2 cellular contexts compared by ENCODE assay signal in genomic region chr2:3656762-3657691, GRCh38.
TF ChIP-seq lines count a peak whose summit lies in the region.

No MANE protein-coding gene starts in this region.

TF ChIP-seq in IMR-90, 13 proteins besides CTCF, POLR2A, EP300 and RAD21:
- TF ChIP-seq MAFK (IDR thresholded peaks at IDR 0.05; ENCODE audit: low read depth, low read length): no peak
- no peak for TF ChIP-seq RCOR1 (IDR thresholded peaks at IDR 0.05; ENCODE audit: insufficient replicate concordance, low read length)
- TF ChIP-seq ELK1 (IDR thresholded peaks at IDR 0.05; ENCODE audit: borderline replicate concordance, low read depth, low read length): no peak
- TF ChIP-seq MXI1 (IDR thresholded peaks at IDR 0.05; ENCODE audit: borderline replicate concordance, low read depth, low read length): no peak
- TF ChIP-seq MAZ (IDR thresholded peaks at IDR 0.05; ENCODE audit: borderline replicate concordance, low read depth, low read length): no peak
- no peak for TF ChIP-seq RFX5 (IDR thresholded peaks at IDR 0.05; ENCODE audit: low read depth, low read length)
- TF ChIP-seq BHLHE40 (IDR thresholded peaks at IDR 0.05; ENCODE audit: low read depth, low read length): no peak
- no peak for TF ChIP-seq NFE2L2 (IDR thresholded peaks at IDR 0.05; ENCODE audit: low read depth, low read length)
- TF ChIP-seq FOS (IDR thresholded peaks at IDR 0.05; ENCODE audit: low read depth, low read length): no peak
- no peak for TF ChIP-seq CHD1 (IDR thresholded peaks at IDR 0.05; ENCODE audit: low read depth, low read length)
- TF ChIP-seq SMC3 (IDR thresholded peaks at IDR 0.05; ENCODE audit: low read depth, low read length): no peak
- no peak for TF ChIP-seq USF2 (IDR thresholded peaks at IDR 0.05; ENCODE audit: low read depth, low read length)
TF ChIP-seq in IMR-90: peak in this region for 0.

TF ChIP-seq in K562, 482 proteins besides CTCF, POLR2A, EP300 and RAD21:
- TF ChIP-seq NFXL1 (CRISPR knock-in tag; IDR thresholded peaks at IDR 0.05): no peak
- TF ChIP-seq GABPA (tag; conservative IDR thresholded peaks at IDR 0.05; ENCODE audit: low read depth): no peak
- no peak for TF ChIP-seq NCOA1 (IDR thresholded peaks at IDR 0.05; ENCODE audit: low read depth)
- TF ChIP-seq KDM1A (IDR thresholded peaks at IDR 0.05): peak in 1 of 2 experiments; percentile 65; a peak in 1 of 4 replicates
- peak; percentile 36 for TF ChIP-seq HMGN3 (IDR thresholded peaks at IDR 0.05; ENCODE audit: borderline replicate concordance, extremely low read depth, insufficient read length, low read depth, low read length)
- peak; percentile 33; the same call in 1 of the 2 replicates for TF ChIP-seq CREB3L1 (IDR thresholded peaks at IDR 0.05; ENCODE audit: borderline replicate concordance, low read depth)
- TF ChIP-seq HDAC1 (IDR thresholded peaks at IDR 0.05): 0 out of 4 replicates have a peak, but pooled peaks of 1 of the 2 experiments have one; percentile 30
- TF ChIP-seq MTA2 (IDR thresholded peaks at IDR 0.05; ENCODE audit: low read depth): peak; percentile 30; the same call in 1 of the 2 replicates
- TF ChIP-seq ID3 (CRISPR knock-in tag; IDR thresholded peaks at IDR 0.05): no peak
- 0 out of 2 replicates have a peak, but pooled peaks have one; percentile 20 for TF ChIP-seq ID3 (tag; IDR thresholded peaks at IDR 0.05)
- no peak for TF ChIP-seq RNF219 (CRISPR knock-in tag; IDR thresholded peaks at IDR 0.05)
- no peak for TF ChIP-seq ZNF133 (CRISPR knock-in tag; IDR thresholded peaks at IDR 0.05)
- TF ChIP-seq TRIM28 (IDR thresholded peaks at IDR 0.05): no peak
- TF ChIP-seq CBX1 (IDR thresholded peaks at IDR 0.05; ENCODE audit: low read depth): no peak
- TF ChIP-seq DIDO1 (tag; IDR thresholded peaks at IDR 0.05; ENCODE audit: low read depth): 0 out of 2 replicates have a peak, but pooled peaks have one; percentile 29
- peak; percentile 98 for TF ChIP-seq NR2C1 (IDR thresholded peaks at IDR 0.05)
- TF ChIP-seq NR2C1 (tag; IDR thresholded peaks at IDR 0.05): peak; percentile 99
- TF ChIP-seq NR2C2 (CRISPR knock-in tag; IDR thresholded peaks at IDR 0.05): peak; percentile 95
- TF ChIP-seq NR2C2 (tag; IDR thresholded peaks at IDR 0.05): peak; percentile 99
- no peak for TF ChIP-seq ZNF780A (CRISPR knock-in tag; IDR thresholded peaks at IDR 0.05)
